Comparison of ENCODE assay signal across 9 cellular contexts in genomic region chr16:23836078-23836403, GRCh38. TPM values are rescaled to one million over a fixed set of nuclear protein-coding genes. Genes with fewer than 3 reads are reported as not detected.
DNase-seq lines count a peak whose midpoint lies in the region; ATAC-seq and TF ChIP-seq lines count a peak whose summit lies in the region.
"Had no signal": no experiment of that assay in that cellular context is flagged by ENCODE, and none has a peak within 500 bp of the region (broad histone marks: within the 10 kb centered on the region; RNA-seq: fewer than 3 reads in every experiment).

No MANE protein-coding gene starts in this region.

- no peak overlapping the region for H3K9ac ChIP-seq in endodermal cell (ENCODE audit: extremely low read depth, low read length, poor library complexity, severe bottlenecking)

- no peak for TF ChIP-seq CTCF in endodermal cell (conservative IDR thresholded peaks at IDR 0.05)

- H3K27me3 ChIP-seq in endodermal cell (ENCODE audit: control insufficient read depth, insufficient read depth, low read length, poor library complexity, severe bottlenecking) = peaks cover 79% of the 10 kb centered on the region

- peaks cover 20% of the 10 kb centered on the region for H3K36me3 Mint-ChIP-seq in activated CD4-positive, alpha-beta T cell treated with anti-CD3 and anti-CD28 coated beads, Interleukin-2, amount 10 ng/mL, durations not matched to agents 24 days and 14 days (ENCODE audit: low read depth)
- H3K36me3 Mint-ChIP-seq in endodermal cell (ENCODE audit: low read depth) = no peaks in the 10 kb centered on the region
- H3K36me3 Mint-ChIP-seq in stimulated activated naive CD8-positive, alpha-beta T cell treated with anti-CD3 and anti-CD28 coated beads, Interleukin-15, Interleukin-2, amounts not matched to agents 100 ng/mL and 50 ng/mL, for 24 hours (ENCODE audit: low read depth) = peaks cover 30% of the 10 kb centered on the region

- peak overlapping the region; percentile 94 for H3K4me3 Mint-ChIP-seq in activated CD4-positive, alpha-beta T cell treated with anti-CD3 and anti-CD28 coated beads, Interleukin-2, amount 10 ng/mL, durations not matched to agents 24 days and 14 days
- H3K4me3 Mint-ChIP-seq in endodermal cell = peak overlapping the region; percentile 54
- H3K4me3 Mint-ChIP-seq in stimulated activated naive CD8-positive, alpha-beta T cell treated with anti-CD3 and anti-CD28 coated beads, Interleukin-15, Interleukin-2, amounts not matched to agents 100 ng/mL and 50 ng/mL, for 24 hours = peak overlapping the region; percentile 94

- H3K27me3 Mint-ChIP-seq in activated CD4-positive, alpha-beta T cell treated with anti-CD3 and anti-CD28 coated beads, Interleukin-2, amount 10 ng/mL, durations not matched to agents 24 days and 14 days = no peaks in the 10 kb centered on the region
- H3K27me3 Mint-ChIP-seq in endodermal cell (ENCODE audit: insufficient read depth) = peaks cover 94% of the 10 kb centered on the region
- H3K27me3 Mint-ChIP-seq in stimulated activated naive CD8-positive, alpha-beta T cell treated with anti-CD3 and anti-CD28 coated beads, Interleukin-15, Interleukin-2, amounts not matched to agents 100 ng/mL and 50 ng/mL, for 24 hours = no peaks in the 10 kb centered on the region

- no peak overlapping the region for H3K27ac Mint-ChIP-seq in activated CD4-positive, alpha-beta T cell treated with anti-CD3 and anti-CD28 coated beads, Interleukin-2, amount 10 ng/mL, durations not matched to agents 24 days and 14 days
- no peak overlapping the region for H3K27ac Mint-ChIP-seq in endodermal cell
- no peak overlapping the region for H3K27ac Mint-ChIP-seq in stimulated activated naive CD8-positive, alpha-beta T cell treated with anti-CD3 and anti-CD28 coated beads, Interleukin-15, Interleukin-2, amounts not matched to agents 100 ng/mL and 50 ng/mL, for 24 hours

- peak overlapping the region; percentile 71 for H3K4me3 ChIP-seq in endodermal cell (ENCODE audit: low read length)

- H3K9me3 ChIP-seq in endodermal cell (ENCODE audit: control insufficient read depth, low read length) = no peaks in the 10 kb centered on the region

- no peaks in the 10 kb centered on the region for H3K36me3 ChIP-seq in endodermal cell (ENCODE audit: control insufficient read depth, insufficient read depth, low read length)

- no peaks in the 10 kb centered on the region for H3K4me1 ChIP-seq in endodermal cell (ENCODE audit: control insufficient read depth, insufficient read depth, low read length)

- H3K27ac ChIP-seq in endodermal cell (ENCODE audit: low read depth, low read length) = no peak overlapping the region

- intact Hi-C loops in activated CD4-positive, alpha-beta T cell treated with anti-CD3 and anti-CD28 coated beads, Interleukin-2, amount 10 ng/mL, durations not matched to agents 24 days and 14 days (cut with micrococcal nuclease) = loop anchor here (5.0 kb wide), 1 partner anchor 279 kb away; the partner anchor contains the start of genes EARS2 and UBFD1

- peak; percentile 14 for ATAC-seq in HG03521 (IDR thresholded peaks at IDR 0.05; ENCODE audit: unreplicated experiment)

- 0% methylated on average over 45 of the region's 45 CpGs; no CpG with 5 or more reads in 1 of the 2 experiments for WGBS in endodermal cell (ENCODE audit: insufficient coverage in 1 of 2, insufficient read length in 1 of 2), 2 experiments

- H3K9me3 Mint-ChIP-seq in activated CD4-positive, alpha-beta T cell treated with anti-CD3 and anti-CD28 coated beads, Interleukin-2, amount 10 ng/mL, durations not matched to agents 24 days and 14 days = no peaks in the 10 kb centered on the region
- H3K9me3 Mint-ChIP-seq in endodermal cell = peaks cover 3% of the 10 kb centered on the region
- H3K9me3 Mint-ChIP-seq in stimulated activated naive CD8-positive, alpha-beta T cell treated with anti-CD3 and anti-CD28 coated beads, Interleukin-15, Interleukin-2, amounts not matched to agents 100 ng/mL and 50 ng/mL, for 24 hours = peaks cover 3% of the 10 kb centered on the region

- DNase-seq in activated CD4-positive, alpha-beta T cell treated with anti-CD3 and anti-CD28 coated beads, Interleukin-2, amount 10 ng/mL, durations not matched to agents 24 days and 14 days = no peak
- DNase-seq in activated CD4-positive, alpha-beta T cell treated with anti-CD3 and anti-CD28 coated beads for 1 hour = no peak
- DNase-seq in endodermal cell (no peak), NCI-H2107 (lab: John Stamatoyannopoulos, UW) (no peak), dedifferentiated amniotic fluid mesenchymal stem cell (ENCODE audit: extremely low spot score) (no peak)
- no peak for DNase-seq in activated effector memory CD4-positive, alpha-beta T cell treated with anti-CD3 and anti-CD28 coated beads, Interleukin-2, amount 50 U/mL, for 16 hours

- H3K4me1 Mint-ChIP-seq in activated CD4-positive, alpha-beta T cell treated with anti-CD3 and anti-CD28 coated beads, Interleukin-2, amount 10 ng/mL, durations not matched to agents 24 days and 14 days = peaks cover 57% of the 10 kb centered on the region
- peaks cover 4% of the 10 kb centered on the region for H3K4me1 Mint-ChIP-seq in endodermal cell
- peaks cover 59% of the 10 kb centered on the region for H3K4me1 Mint-ChIP-seq in stimulated activated naive CD8-positive, alpha-beta T cell treated with anti-CD3 and anti-CD28 coated beads, Interleukin-15, Interleukin-2, amounts not matched to agents 100 ng/mL and 50 ng/mL, for 24 hours (ENCODE audit: low read depth)

RNA-seq across cellular contexts. Expression of gene PRKCB, which starts 0.3 kb away (rescaled TPM):
- total RNA-seq in activated CD4-positive, alpha-beta T cell treated with anti-CD3 and anti-CD28 coated beads, Interleukin-2, amount 10 ng/mL, durations not matched to agents 24 days and 14 days = 79.9 and 84.2 TPM in 2 replicates
- 1 to 10 TPM in 1 of 2 donors, under 1 TPM in 1; 0.38 to 1.1 TPM for total RNA-seq in endodermal cell
- polyA plus RNA-seq in endodermal cell (2013, experiment 1 of 2) = 3.2 TPM
- 3.1 TPM for polyA plus RNA-seq in endodermal cell (2013, experiment 2 of 2)
- total RNA-seq: glomerular endothelial cell had no signal

Comparison
In these comparisons a context has a peak if more than half of its experiments do, and no peak if none do; other contexts are left out.
1. RNA of gene PRKCB, which starts 0.3 kb away (total RNA-seq): 79.9 to 84.2 TPM in activated CD4-positive, alpha-beta T cell treated with anti-CD3 and anti-CD28 coated beads, Interleukin-2, amount 10 ng/mL, durations not matched to agents 24 days and 14 days; 0.38 to 1.1 TPM in endodermal cell; every median in the first group is over 10 times any median in the second.
2. Peak in every context shown above with its lines, with median percentiles within 50 percentile points of each other: H3K4me3 Mint-ChIP-seq.